Comparison of ENCODE assay signal across 17 cellular contexts in genomic region chr20:63754008-63754407, GRCh38. TPM values are rescaled to one million over a fixed set of nuclear protein-coding genes. Genes with fewer than 3 reads are reported as not detected.
DNase-seq lines count a peak whose midpoint lies in the region; ATAC-seq, FAIRE-seq and TF ChIP-seq lines count a peak whose summit lies in the region.
"Had no signal": no experiment of that assay in that cellular context is flagged by ENCODE, and none has a peak within 500 bp of the region (broad histone marks: within the 10 kb centered on the region; RNA-seq: fewer than 3 reads in every experiment).

No MANE protein-coding gene starts in this region.

- POLR2A ChIA-PET in IMR-90 (lab: Charles Lee; ENCODE audit: unreplicated experiment) = no interaction called here

- ATAC-seq in Right ventricle myocardium inferior = peak; percentile 14
- no peak for ATAC-seq in IMR-90 (ENCODE audit: low read depth)
- ATAC-seq in right cardiac atrium = peak in 1 of 2 donors; percentile 18

- FAIRE-seq in GM12891 (lab: Jason Lieb, UNC) = no peak
- FAIRE-seq: G401.6, GM12892, H54 had no signal

- 0 out of 2 replicates have a peak, but pooled peaks cover 4% of the 10 kb centered on the region for H3K9me1 ChIP-seq in IMR-90 (ENCODE audit: insufficient read depth, low read length)

- no peak overlapping the region for H2AK5ac ChIP-seq in IMR-90 (ENCODE audit: low read depth, low read length)

- H3K9ac ChIP-seq in IMR-90 (ENCODE audit: low read depth, low read length) = no peak overlapping the region
- H3K9ac ChIP-seq in neural progenitor cell = no peak overlapping the region

- no peak overlapping the region for H3K4me3 ChIP-seq in right atrium auricular region
- H3K4me3 ChIP-seq in IMR-90 (ENCODE audit: insufficient read depth, low read depth, low read length) = no peak overlapping the region
- no peak overlapping the region for H3K4me3 ChIP-seq in right cardiac atrium (ENCODE audit: low read length)
- H3K4me3 ChIP-seq in osteoblast (ENCODE audit: insufficient read depth, low read length) = no peak overlapping the region
- no peak overlapping the region for H3K4me3 ChIP-seq in neural progenitor cell

- H3K27ac Mint-ChIP-seq in neural progenitor cell = no peak overlapping the region

- H3K27me3 ChIP-seq in right atrium auricular region (no peaks in the 10 kb centered on the region), IMR-90 (ENCODE audit: control insufficient read depth, insufficient read depth, low read length) (no peaks in the 10 kb centered on the region), right cardiac atrium (ENCODE audit: control insufficient read depth, insufficient read depth) (no peaks in the 10 kb centered on the region), osteoblast (ENCODE audit: insufficient read depth, low read length) (no peaks in the 10 kb centered on the region), neural progenitor cell (no peaks in the 10 kb centered on the region)

- peaks cover 16% of the 10 kb centered on the region for H3K4me1 Mint-ChIP-seq in neural progenitor cell

- H3K36me3 Mint-ChIP-seq in neural progenitor cell = peaks cover 5% of the 10 kb centered on the region

- peak overlapping the region; percentile 65 for H2AK9ac ChIP-seq in IMR-90 (replicated peaks; ENCODE audit: low read depth, low read length, poor library complexity)

- intact Hi-C loops in Right ventricle myocardium inferior (cut with DNase I) = no loop called here
- intact Hi-C loops in IMR-90 (cut with micrococcal nuclease) = no loop called here
- intact Hi-C loops in right cardiac atrium (cut with DNase I) = loop anchor here in 1 of 4 donors (10.0 kb wide), 1 partner anchor 209 kb away; the partner anchor contains the start of gene SRMS

- H3K23ac ChIP-seq in IMR-90 (ENCODE audit: low read depth, low read length) = no peak overlapping the region

- TF ChIP-seq RAD21 in IMR-90 (IDR thresholded peaks at IDR 0.05; ENCODE audit: low read length) = no peak

- no peak overlapping the region for H2BK15ac ChIP-seq in IMR-90 (ENCODE audit: low read depth, low read length)

- H3K9me3 ChIP-seq in right atrium auricular region = no peaks in the 10 kb centered on the region
- H3K9me3 ChIP-seq in IMR-90 (ENCODE audit: control insufficient read depth, insufficient read depth, low read length) = no peaks in the 10 kb centered on the region
- no peaks in the 10 kb centered on the region for H3K9me3 ChIP-seq in right cardiac atrium (ENCODE audit: control insufficient read depth, low read length)
- H3K9me3 ChIP-seq in osteoblast (ENCODE audit: low read depth, low read length) = no peaks in the 10 kb centered on the region
- H3K9me3 ChIP-seq in neural progenitor cell (ENCODE audit: low read depth) = no peaks in the 10 kb centered on the region

- peaks cover 0 to 7% of the 10 kb centered on the region in 2 experiments; a peak in 1 of 4 replicates for H3K79me1 ChIP-seq in IMR-90 (ENCODE audit: low read depth in 1 of 2, low read length in 2 of 2)

- no peak overlapping the region for H2AFZ ChIP-seq in IMR-90 (replicated peaks; ENCODE audit: low read length, poor library complexity)
- no peak overlapping the region for H2AFZ ChIP-seq in osteoblast (ENCODE audit: low read length)
- H2AFZ ChIP-seq in neural progenitor cell (replicated peaks) = no peak overlapping the region

- CTCF ChIA-PET in IMR-90 (lab: Yijun Ruan, JAX) = no interaction called here

- in situ Hi-C loops in IMR-90 (cut with MboI; ENCODE audit: low sequenced_read_pairs) = no loop called here

- H3K27ac ChIP-seq in right atrium auricular region (peak overlapping the region in 1 of 2 donors; percentile 32), IMR-90 (ENCODE audit: insufficient read depth, low read length) (no peak overlapping the region), right cardiac atrium (ENCODE audit: low read length) (no peak overlapping the region), osteoblast (ENCODE audit: low read depth, low read length) (no peak overlapping the region), neural progenitor cell (no peak overlapping the region)
- H3K27ac ChIP-seq: RWPE1 had no signal

- H2BK5ac ChIP-seq in IMR-90 (ENCODE audit: low read depth, low read length, poor library complexity, severe bottlenecking) = no peak overlapping the region

- H4K8ac ChIP-seq in IMR-90 (ENCODE audit: low read depth in 2 of 2, low read length in 2 of 2) = no peak overlapping the region

- H3K9me3 Mint-ChIP-seq in neural progenitor cell = no peaks in the 10 kb centered on the region

- dilution Hi-C loops in IMR-90 (cut with HindIII; ENCODE audit: low sequenced_read_pairs, unreplicated experiment) = no loop called here

- H4K5ac ChIP-seq in IMR-90 (ENCODE audit: low read depth, low read length) = no peak overlapping the region

- H3K18ac ChIP-seq in IMR-90 (ENCODE audit: low read depth, low read length) = no peak overlapping the region

- H3K4me2 ChIP-seq in IMR-90 (ENCODE audit: low read depth, low read length) (no peak overlapping the region), osteoblast (ENCODE audit: insufficient read depth, low read length) (no peak overlapping the region), neural progenitor cell (no peak overlapping the region)

- H3K79me2 ChIP-seq in osteoblast (ENCODE audit: insufficient read depth, low read length) (no peaks in the 10 kb centered on the region), neural progenitor cell (ENCODE audit: low read depth) (no peaks in the 10 kb centered on the region)

- no peaks in the 10 kb centered on the region for H3F3A ChIP-seq in neural progenitor cell (ENCODE audit: low read depth)

- WGBS in IMR-90 (ENCODE audit: extremely low coverage in 2 of 2, insufficient read length in 1 of 2), 2 experiments = 44% methylated on average over 9 of the region's 16 CpGs; no CpG with 5 or more reads in 1 of the 2 experiments
- 56% methylated on average over 16 of the region's 16 CpGs for WGBS in right cardiac atrium

- no peak overlapping the region for H3K4me3 Mint-ChIP-seq in neural progenitor cell

- H2BK20ac ChIP-seq in IMR-90 (ENCODE audit: low read depth, low read length) = no peak overlapping the region

- H3K4me1 ChIP-seq in right atrium auricular region (peaks cover 0 to 7% of the 10 kb centered on the region in 2 donors), IMR-90 (ENCODE audit: control insufficient read depth, insufficient read depth, low read length) (no peaks in the 10 kb centered on the region), right cardiac atrium (ENCODE audit: control insufficient read depth, insufficient read depth, low read length) (no peaks in the 10 kb centered on the region), osteoblast (ENCODE audit: insufficient read depth, low read length) (no peaks in the 10 kb centered on the region), neural progenitor cell (no peaks in the 10 kb centered on the region)

- no peak overlapping the region for H2BK120ac ChIP-seq in IMR-90 (ENCODE audit: low read depth, low read length)

- no peak overlapping the region for H3K4ac ChIP-seq in IMR-90 (ENCODE audit: low read depth, low read length)

- H3K36me3 ChIP-seq in right atrium auricular region (peaks cover 11% of the 10 kb centered on the region), IMR-90 (ENCODE audit: control insufficient read depth, insufficient read depth, low read length) (peaks cover 5% of the 10 kb centered on the region; the same call in 1 of the 2 replicates), osteoblast (ENCODE audit: insufficient read depth, low read length) (no peaks in the 10 kb centered on the region), neural progenitor cell (no peaks in the 10 kb centered on the region)

- peaks cover 2% of the 10 kb centered on the region for H3K27me3 Mint-ChIP-seq in neural progenitor cell (ENCODE audit: insufficient read depth, low read depth)

- H4K91ac ChIP-seq in IMR-90 (ENCODE audit: insufficient read depth, low read depth, low read length) = no peak overlapping the region

- BruUV-seq in IMR-90 (replicated peaks; lab: Mats Ljungman, UMichigan) = no TSS peak

- no peak overlapping the region for H3K56ac ChIP-seq in IMR-90 (ENCODE audit: extremely low read depth, insufficient read depth, low read length)

- no peaks in the 10 kb centered on the region; the same call in 1 of the 2 replicates for H4K20me1 ChIP-seq in IMR-90 (ENCODE audit: insufficient read depth, low read length)
- H4K20me1 ChIP-seq in osteoblast (ENCODE audit: insufficient read depth, low read length) = no peaks in the 10 kb centered on the region
- no peaks in the 10 kb centered on the region for H4K20me1 ChIP-seq in neural progenitor cell (ENCODE audit: low read depth)

- H3K14ac ChIP-seq in IMR-90 (replicated peaks; ENCODE audit: low read depth, low read length) = no peak overlapping the region

- DNase-seq in Right ventricle myocardium inferior (ENCODE audit: missing footprints) = no peak
- DNase-seq in right atrium auricular region (ENCODE audit: low spot score) = no peak
- DNase-seq in IMR-90 = no peak
- peak in 2 of 3 donors; percentile 48 to 56 for DNase-seq in right cardiac atrium
- peak; percentile 80 for DNase-seq in osteoblast (ENCODE audit: insufficient read length, low spot score, missing footprints)
- DNase-seq in GM12891 (ENCODE audit: insufficient read length, low spot score) = no peak
- DNase-seq in glomerular visceral epithelial cell (ENCODE audit: extremely low spot score) = no peak
- DNase-seq in neural progenitor cell (ENCODE audit: low spot score) = no peak
- DNase-seq: NCI-H1436 treated with DMSO at 0.1 percent for 48 hours, NCI-H2081, NCI-H2227 treated with DMSO at 0.1 percent for 48 hours, NCI-H526 had no signal

- TF ChIP-seq POLR2A in IMR-90 (IDR thresholded peaks at IDR 0.05; ENCODE audit: low read depth, low read length) = no peak
- no peak for TF ChIP-seq POLR2A in GM12891 (IDR thresholded peaks at IDR 0.05; ENCODE audit: low read depth, low read length)

- TF ChIP-seq CTCF in right atrium auricular region (IDR thresholded peaks at IDR 0.05) = no peak
- TF ChIP-seq CTCF in IMR-90 (conservative IDR thresholded peaks at IDR 0.05; ENCODE audit: low read depth, low read length) = no peak
- no peak for TF ChIP-seq CTCF in osteoblast (IDR thresholded peaks at IDR 0.05; ENCODE audit: extremely low read depth, low read depth, low read length)
- TF ChIP-seq CTCF in neural progenitor cell (IDR thresholded peaks at IDR 0.05) = no peak

RNA-seq across cellular contexts. Expression of gene SLC2A4RG, which starts 14.4 kb away (rescaled TPM):
- total RNA-seq in Right ventricle myocardium inferior = 97.4 TPM
- total RNA-seq in right atrium auricular region = 10 to 100 TPM; 30.1 to 30.7 TPM
- total RNA-seq in IMR-90 (2012; rRNA removed) = 5.0 and 8.1 TPM in 2 replicates
- 50.3 and 71.4 TPM in 2 replicates for polyA plus RNA-seq in IMR-90 (2012; rRNA removed)
- 56.6 and 65.4 TPM in 2 replicates for polyA plus RNA-seq in IMR-90 (2012; cell fraction: cytosol; rRNA removed)
- polyA plus RNA-seq in IMR-90 (2012; cell fraction: nucleus; rRNA removed; ENCODE audit: low replicate concordance) = 199 and 567 TPM in 2 replicates
- total RNA-seq in right cardiac atrium = 10 to 100 TPM; 42.7 to 69.1 (median 50.1) TPM
- polyA plus RNA-seq in right cardiac atrium = 39.2 TPM
- 27.5 and 29.5 TPM in 2 replicates for total RNA-seq in osteoblast
- 23.9 TPM for polyA plus RNA-seq in GM12891 (2012; ENCODE audit: low read depth, missing spikeins)
- 12.0 and 58.0 TPM in 2 replicates for total RNA-seq in neural progenitor cell (ENCODE audit: low replicate concordance)

RNA-seq across cellular contexts. Expression of gene LIME1, which starts 17.5 kb away (rescaled TPM):
- 1.6 TPM for total RNA-seq in Right ventricle myocardium inferior
- total RNA-seq in right atrium auricular region = 1 to 10 TPM; 2.4 to 2.5 TPM
- total RNA-seq in IMR-90 (2012; rRNA removed) = 0.28 and 0.36 TPM in 2 replicates
- 7.8 and 11.9 TPM in 2 replicates for polyA plus RNA-seq in IMR-90 (2012; rRNA removed)
- polyA plus RNA-seq in IMR-90 (2012; cell fraction: cytosol; rRNA removed) = 3.9 and 6.3 TPM in 2 replicates
- 79.5 and 363 TPM in 2 replicates for polyA plus RNA-seq in IMR-90 (2012; cell fraction: nucleus; rRNA removed; ENCODE audit: low replicate concordance)
- total RNA-seq in right cardiac atrium = 1 to 10 TPM; 2.1 to 2.9 (median 2.7) TPM
- 2.7 TPM for polyA plus RNA-seq in right cardiac atrium
- 1.8 and 2.9 TPM in 2 replicates for total RNA-seq in osteoblast
- 12.0 TPM for polyA plus RNA-seq in GM12891 (2012; ENCODE audit: low read depth, missing spikeins)
- 0.47 and 10.9 TPM in 2 replicates for total RNA-seq in neural progenitor cell (ENCODE audit: low replicate concordance)

RNA-seq across cellular contexts. Expression of gene ZGPAT, which starts 46.2 kb away (rescaled TPM):
- total RNA-seq in Right ventricle myocardium inferior (15.1 TPM), right atrium auricular region (10 to 100 TPM; 11.9 to 15.1 TPM), IMR-90 (2012; rRNA removed) (13.4 and 15.6 TPM in 2 replicates), right cardiac atrium (10 to 100 TPM; 14.5 to 19.6 (median 16.8) TPM), osteoblast (15.6 and 18.8 TPM in 2 replicates), neural progenitor cell (ENCODE audit: low replicate concordance) (8.2 and 26.8 TPM in 2 replicates)
- polyA plus RNA-seq in IMR-90 (2012; rRNA removed) (20.2 and 21.1 TPM in 2 replicates), right cardiac atrium (29.5 TPM)
- 18.9 and 24.7 TPM in 2 replicates for polyA plus RNA-seq in IMR-90 (2012; cell fraction: cytosol; rRNA removed)
- polyA plus RNA-seq in IMR-90 (2012; cell fraction: nucleus; rRNA removed; ENCODE audit: low replicate concordance) = 80.8 and 206 TPM in 2 replicates
- polyA plus RNA-seq in GM12891 (2012; ENCODE audit: low read depth, missing spikeins) = 17.1 TPM

RNA-seq across cellular contexts. Expression of gene ARFRP1, which starts 46.2 kb away (rescaled TPM):
- total RNA-seq in Right ventricle myocardium inferior (34.2 TPM), right atrium auricular region (10 to 100 TPM; 33.5 to 39.4 TPM), IMR-90 (2012; rRNA removed) (25.3 and 29.2 TPM in 2 replicates), right cardiac atrium (10 to 100 TPM; 40.1 to 49.7 (median 44.3) TPM), osteoblast (21.7 and 23.0 TPM in 2 replicates), neural progenitor cell (ENCODE audit: low replicate concordance) (18.3 and 32.6 TPM in 2 replicates)
- polyA plus RNA-seq in IMR-90 (2012; rRNA removed) (36.3 and 36.6 TPM in 2 replicates), right cardiac atrium (38.7 TPM)
- polyA plus RNA-seq in IMR-90 (2012; cell fraction: cytosol; rRNA removed) = 36.7 and 61.6 TPM in 2 replicates
- 102 and 139 TPM in 2 replicates for polyA plus RNA-seq in IMR-90 (2012; cell fraction: nucleus; rRNA removed; ENCODE audit: low replicate concordance)
- 26.5 TPM for polyA plus RNA-seq in GM12891 (2012; ENCODE audit: low read depth, missing spikeins)

RNA-seq across cellular contexts. Expression of gene TNFRSF6B, which starts 57.6 kb away (rescaled TPM):
- total RNA-seq in Right ventricle myocardium inferior (1.0 TPM), right atrium auricular region (1 to 10 TPM; 1.2 to 3.8 TPM), IMR-90 (2012; rRNA removed) (1.1 and 1.3 TPM in 2 replicates), right cardiac atrium (1 to 10 TPM in 2 of 4 donors, under 1 TPM in 1, not detected in 1; 0.23 to 1.4 (median 1.1) TPM), osteoblast (2.1 and 2.9 TPM in 2 replicates), neural progenitor cell (ENCODE audit: low replicate concordance) (0.25 TPM in 1 of 2 replicates, not detected in the other)
- polyA plus RNA-seq in IMR-90 (2012; rRNA removed) (11.0 and 12.0 TPM in 2 replicates), right cardiac atrium (2.7 TPM)
- polyA plus RNA-seq in IMR-90 (2012; cell fraction: cytosol; rRNA removed) = 3.7 and 18.0 TPM in 2 replicates
- 22.6 and 133 TPM in 2 replicates for polyA plus RNA-seq in IMR-90 (2012; cell fraction: nucleus; rRNA removed; ENCODE audit: low replicate concordance)
- 0.51 TPM for polyA plus RNA-seq in GM12891 (2012; ENCODE audit: low read depth, missing spikeins)
- total RNA-seq: A673 had no signal

Comparison
In these comparisons a context has a peak if more than half of its experiments do, and no peak if none do; other contexts are left out.
1. DNase-seq: peak in right cardiac atrium (2 of 3) and osteoblast (single experiment); none in Right ventricle myocardium inferior (single experiment), right atrium auricular region (single experiment), IMR-90 (single experiment), GM12891 (single experiment), glomerular visceral epithelial cell (single experiment) and neural progenitor cell (single experiment).